In the genomic region with DNA sequence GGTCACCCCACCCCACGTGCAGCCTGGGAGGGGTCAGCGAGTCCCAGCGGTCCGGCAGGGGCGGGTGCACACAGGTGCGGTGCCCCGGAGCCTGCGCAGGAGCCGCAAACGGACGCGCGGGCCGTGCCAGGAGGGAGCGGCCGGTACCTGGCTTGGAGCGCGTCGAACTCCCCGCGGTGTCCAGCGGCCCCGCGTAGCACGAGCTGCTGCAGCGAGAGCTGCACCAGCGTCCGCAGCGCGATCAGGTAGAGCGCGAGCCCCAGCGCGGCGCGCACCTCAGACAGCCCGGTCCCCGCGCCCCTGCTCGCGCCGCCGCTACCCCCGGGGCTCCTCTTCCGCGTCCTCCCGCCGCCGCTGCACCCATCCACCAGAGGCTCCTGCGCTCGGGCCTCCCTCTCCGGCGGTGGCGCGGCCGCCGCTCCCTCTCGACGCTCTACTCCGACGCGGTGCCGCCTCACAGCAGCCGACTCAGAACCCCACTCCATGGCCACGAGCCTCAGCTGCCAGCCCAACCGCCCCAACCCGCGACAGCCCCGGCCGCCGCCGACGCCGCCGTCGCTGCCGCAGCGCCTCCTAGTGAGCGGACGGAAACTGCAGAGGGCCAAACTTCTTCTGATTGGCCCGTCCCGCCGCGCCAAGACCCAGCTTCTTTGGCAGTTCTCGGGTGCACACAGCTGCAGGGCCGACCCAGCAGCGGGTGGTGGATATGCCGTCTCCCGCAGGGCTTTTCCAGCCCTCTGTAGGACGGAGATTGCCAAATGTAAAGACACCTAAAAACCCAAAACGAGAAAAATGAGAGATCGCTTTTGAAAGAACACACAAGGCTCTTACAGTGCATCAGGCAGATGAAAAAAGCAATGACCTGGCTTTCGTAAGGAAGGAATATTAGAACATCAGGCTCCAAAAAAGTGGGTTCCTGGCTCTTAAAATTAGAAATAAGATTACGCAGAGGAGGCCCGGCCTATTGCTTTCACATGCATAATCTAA, we compare ENCODE assay signal across 1 cellular context.
TF ChIP-seq lines count a peak whose summit lies in the region.

A gene with protein sequence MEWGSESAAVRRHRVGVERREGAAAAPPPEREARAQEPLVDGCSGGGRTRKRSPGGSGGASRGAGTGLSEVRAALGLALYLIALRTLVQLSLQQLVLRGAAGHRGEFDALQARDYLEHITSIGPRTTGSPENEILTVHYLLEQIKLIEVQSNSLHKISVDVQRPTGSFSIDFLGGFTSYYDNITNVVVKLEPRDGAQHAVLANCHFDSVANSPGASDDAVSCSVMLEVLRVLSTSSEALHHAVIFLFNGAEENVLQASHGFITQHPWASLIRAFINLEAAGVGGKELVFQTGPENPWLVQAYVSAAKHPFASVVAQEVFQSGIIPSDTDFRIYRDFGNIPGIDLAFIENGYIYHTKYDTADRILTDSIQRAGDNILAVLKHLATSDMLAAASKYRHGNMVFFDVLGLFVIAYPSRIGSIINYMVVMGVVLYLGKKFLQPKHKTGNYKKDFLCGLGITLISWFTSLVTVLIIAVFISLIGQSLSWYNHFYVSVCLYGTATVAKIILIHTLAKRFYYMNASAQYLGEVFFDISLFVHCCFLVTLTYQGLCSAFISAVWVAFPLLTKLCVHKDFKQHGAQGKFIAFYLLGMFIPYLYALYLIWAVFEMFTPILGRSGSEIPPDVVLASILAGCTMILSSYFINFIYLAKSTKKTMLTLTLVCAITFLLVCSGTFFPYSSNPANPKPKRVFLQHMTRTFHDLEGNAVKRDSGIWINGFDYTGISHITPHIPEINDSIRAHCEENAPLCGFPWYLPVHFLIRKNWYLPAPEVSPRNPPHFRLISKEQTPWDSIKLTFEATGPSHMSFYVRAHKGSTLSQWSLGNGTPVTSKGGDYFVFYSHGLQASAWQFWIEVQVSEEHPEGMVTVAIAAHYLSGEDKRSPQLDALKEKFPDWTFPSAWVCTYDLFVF (minus strand): TSS at position 575 of the 987 bp plus-strand sequence. CDS start 90 bp downstream, at position 485.

TF ChIP-seq in WTC11, 78 proteins besides CTCF, POLR2A, EP300 and RAD21 (continued from another document):
- TF ChIP-seq ZBTB21 (CRISPR knock-in tag; IDR thresholded peaks at IDR 0.05; ENCODE audit: borderline replicate concordance) (peak; percentile 79; the same call in 1 of the 2 replicates), ZNF138 (CRISPR knock-in tag; conservative IDR thresholded peaks at IDR 0.05) (no peak), MYBL2 (CRISPR knock-in tag; IDR thresholded peaks at IDR 0.05) (peak; percentile 93), JUN (CRISPR knock-in tag; IDR thresholded peaks at IDR 0.05) (peak; percentile 25; the same call in 1 of the 2 replicates), FOXP1 (CRISPR knock-in tag; IDR thresholded peaks at IDR 0.05; ENCODE audit: borderline replicate concordance) (peak; percentile 80), CREB1 (CRISPR knock-in tag; IDR thresholded peaks at IDR 0.05) (no peak), OVOL2 (CRISPR knock-in tag; IDR thresholded peaks at IDR 0.05; ENCODE audit: borderline replicate concordance) (no peak), NFE2L1 (CRISPR knock-in tag; IDR thresholded peaks at IDR 0.05) (peak; percentile 65; the same call in 1 of the 2 replicates), TP53 (CRISPR knock-in tag; IDR thresholded peaks at IDR 0.05) (peak; percentile 75; the same call in 1 of the 2 replicates), NR2C2 (CRISPR knock-in tag; IDR thresholded peaks at IDR 0.05) (0 out of 2 replicates have a peak, but pooled peaks have one; percentile 39), ATF1 (CRISPR knock-in tag; IDR thresholded peaks at IDR 0.05) (0 out of 2 replicates have a peak, but pooled peaks have one; percentile 29), TEAD1 (CRISPR knock-in tag; IDR thresholded peaks at IDR 0.05) (peak; percentile 89; the same call in 1 of the 2 replicates), ZNF121 (CRISPR knock-in tag; IDR thresholded peaks at IDR 0.05) (no peak), ZNF263 (CRISPR knock-in tag; IDR thresholded peaks at IDR 0.05; ENCODE audit: low read depth) (no peak), NR3C1 (CRISPR knock-in tag; conservative IDR thresholded peaks at IDR 0.05; ENCODE audit: low read depth) (peak; percentile 65; the same call in 1 of the 2 replicates), GABPB1 (CRISPR knock-in tag; IDR thresholded peaks at IDR 0.05) (peak; percentile 31; the same call in 1 of the 2 replicates), ESRRA (CRISPR knock-in tag; IDR thresholded peaks at IDR 0.05; ENCODE audit: borderline replicate concordance) (peak; percentile 91), ZNF317 (CRISPR knock-in tag; IDR thresholded peaks at IDR 0.05; ENCODE audit: borderline replicate concordance, low read depth) (peak; percentile 34; the same call in 1 of the 2 replicates), SP1 (CRISPR knock-in tag; conservative IDR thresholded peaks at IDR 0.05) (peak; percentile 51)
- TF ChIP-seq, protein P1, sequence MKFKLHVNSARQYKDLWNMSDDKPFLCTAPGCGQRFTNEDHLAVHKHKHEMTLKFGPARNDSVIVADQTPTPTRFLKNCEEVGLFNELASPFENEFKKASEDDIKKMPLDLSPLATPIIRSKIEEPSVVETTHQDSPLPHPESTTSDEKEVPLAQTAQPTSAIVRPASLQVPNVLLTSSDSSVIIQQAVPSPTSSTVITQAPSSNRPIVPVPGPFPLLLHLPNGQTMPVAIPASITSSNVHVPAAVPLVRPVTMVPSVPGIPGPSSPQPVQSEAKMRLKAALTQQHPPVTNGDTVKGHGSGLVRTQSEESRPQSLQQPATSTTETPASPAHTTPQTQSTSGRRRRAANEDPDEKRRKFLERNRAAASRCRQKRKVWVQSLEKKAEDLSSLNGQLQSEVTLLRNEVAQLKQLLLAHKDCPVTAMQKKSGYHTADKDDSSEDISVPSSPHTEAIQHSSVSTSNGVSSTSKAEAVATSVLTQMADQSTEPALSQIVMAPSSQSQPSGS (CRISPR knock-in tag; IDR thresholded peaks at IDR 0.05; ENCODE audit: borderline replicate concordance, low read depth) = no peak
- TF ChIP-seq, protein P2, sequence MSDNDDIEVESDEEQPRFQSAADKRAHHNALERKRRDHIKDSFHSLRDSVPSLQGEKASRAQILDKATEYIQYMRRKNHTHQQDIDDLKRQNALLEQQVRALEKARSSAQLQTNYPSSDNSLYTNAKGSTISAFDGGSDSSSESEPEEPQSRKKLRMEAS (CRISPR knock-in tag; IDR thresholded peaks at IDR 0.05) = peak; percentile 81
- TF ChIP-seq, protein P3, sequence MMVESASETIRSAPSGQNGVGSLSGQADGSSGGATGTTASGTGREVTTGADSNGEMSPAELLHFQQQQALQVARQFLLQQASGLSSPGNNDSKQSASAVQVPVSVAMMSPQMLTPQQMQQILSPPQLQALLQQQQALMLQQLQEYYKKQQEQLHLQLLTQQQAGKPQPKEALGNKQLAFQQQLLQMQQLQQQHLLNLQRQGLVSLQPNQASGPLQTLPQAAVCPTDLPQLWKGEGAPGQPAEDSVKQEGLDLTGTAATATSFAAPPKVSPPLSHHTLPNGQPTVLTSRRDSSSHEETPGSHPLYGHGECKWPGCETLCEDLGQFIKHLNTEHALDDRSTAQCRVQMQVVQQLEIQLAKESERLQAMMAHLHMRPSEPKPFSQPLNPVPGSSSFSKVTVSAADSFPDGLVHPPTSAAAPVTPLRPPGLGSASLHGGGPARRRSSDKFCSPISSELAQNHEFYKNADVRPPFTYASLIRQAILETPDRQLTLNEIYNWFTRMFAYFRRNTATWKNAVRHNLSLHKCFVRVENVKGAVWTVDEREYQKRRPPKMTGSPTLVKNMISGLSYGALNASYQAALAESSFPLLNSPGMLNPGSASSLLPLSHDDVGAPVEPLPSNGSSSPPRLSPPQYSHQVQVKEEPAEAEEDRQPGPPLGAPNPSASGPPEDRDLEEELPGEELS (CRISPR knock-in tag; IDR thresholded peaks at IDR 0.05) = 0 out of 2 replicates have a peak, but pooled peaks have one; percentile 11
- TF ChIP-seq, protein P4, sequence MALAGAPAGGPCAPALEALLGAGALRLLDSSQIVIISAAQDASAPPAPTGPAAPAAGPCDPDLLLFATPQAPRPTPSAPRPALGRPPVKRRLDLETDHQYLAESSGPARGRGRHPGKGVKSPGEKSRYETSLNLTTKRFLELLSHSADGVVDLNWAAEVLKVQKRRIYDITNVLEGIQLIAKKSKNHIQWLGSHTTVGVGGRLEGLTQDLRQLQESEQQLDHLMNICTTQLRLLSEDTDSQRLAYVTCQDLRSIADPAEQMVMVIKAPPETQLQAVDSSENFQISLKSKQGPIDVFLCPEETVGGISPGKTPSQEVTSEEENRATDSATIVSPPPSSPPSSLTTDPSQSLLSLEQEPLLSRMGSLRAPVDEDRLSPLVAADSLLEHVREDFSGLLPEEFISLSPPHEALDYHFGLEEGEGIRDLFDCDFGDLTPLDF (CRISPR knock-in tag; IDR thresholded peaks at IDR 0.05) = 0 out of 2 replicates have a peak, but pooled peaks have one; percentile 32
- TF ChIP-seq, protein P5, sequence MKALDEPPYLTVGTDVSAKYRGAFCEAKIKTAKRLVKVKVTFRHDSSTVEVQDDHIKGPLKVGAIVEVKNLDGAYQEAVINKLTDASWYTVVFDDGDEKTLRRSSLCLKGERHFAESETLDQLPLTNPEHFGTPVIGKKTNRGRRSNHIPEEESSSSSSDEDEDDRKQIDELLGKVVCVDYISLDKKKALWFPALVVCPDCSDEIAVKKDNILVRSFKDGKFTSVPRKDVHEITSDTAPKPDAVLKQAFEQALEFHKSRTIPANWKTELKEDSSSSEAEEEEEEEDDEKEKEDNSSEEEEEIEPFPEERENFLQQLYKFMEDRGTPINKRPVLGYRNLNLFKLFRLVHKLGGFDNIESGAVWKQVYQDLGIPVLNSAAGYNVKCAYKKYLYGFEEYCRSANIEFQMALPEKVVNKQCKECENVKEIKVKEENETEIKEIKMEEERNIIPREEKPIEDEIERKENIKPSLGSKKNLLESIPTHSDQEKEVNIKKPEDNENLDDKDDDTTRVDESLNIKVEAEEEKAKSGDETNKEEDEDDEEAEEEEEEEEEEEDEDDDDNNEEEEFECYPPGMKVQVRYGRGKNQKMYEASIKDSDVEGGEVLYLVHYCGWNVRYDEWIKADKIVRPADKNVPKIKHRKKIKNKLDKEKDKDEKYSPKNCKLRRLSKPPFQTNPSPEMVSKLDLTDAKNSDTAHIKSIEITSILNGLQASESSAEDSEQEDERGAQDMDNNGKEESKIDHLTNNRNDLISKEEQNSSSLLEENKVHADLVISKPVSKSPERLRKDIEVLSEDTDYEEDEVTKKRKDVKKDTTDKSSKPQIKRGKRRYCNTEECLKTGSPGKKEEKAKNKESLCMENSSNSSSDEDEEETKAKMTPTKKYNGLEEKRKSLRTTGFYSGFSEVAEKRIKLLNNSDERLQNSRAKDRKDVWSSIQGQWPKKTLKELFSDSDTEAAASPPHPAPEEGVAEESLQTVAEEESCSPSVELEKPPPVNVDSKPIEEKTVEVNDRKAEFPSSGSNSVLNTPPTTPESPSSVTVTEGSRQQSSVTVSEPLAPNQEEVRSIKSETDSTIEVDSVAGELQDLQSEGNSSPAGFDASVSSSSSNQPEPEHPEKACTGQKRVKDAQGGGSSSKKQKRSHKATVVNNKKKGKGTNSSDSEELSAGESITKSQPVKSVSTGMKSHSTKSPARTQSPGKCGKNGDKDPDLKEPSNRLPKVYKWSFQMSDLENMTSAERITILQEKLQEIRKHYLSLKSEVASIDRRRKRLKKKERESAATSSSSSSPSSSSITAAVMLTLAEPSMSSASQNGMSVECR (CRISPR knock-in tag; IDR thresholded peaks at IDR 0.05; ENCODE audit: borderline replicate concordance) = 0 out of 2 replicates have a peak, but pooled peaks have one; percentile 24
- TF ChIP-seq, protein P6, sequence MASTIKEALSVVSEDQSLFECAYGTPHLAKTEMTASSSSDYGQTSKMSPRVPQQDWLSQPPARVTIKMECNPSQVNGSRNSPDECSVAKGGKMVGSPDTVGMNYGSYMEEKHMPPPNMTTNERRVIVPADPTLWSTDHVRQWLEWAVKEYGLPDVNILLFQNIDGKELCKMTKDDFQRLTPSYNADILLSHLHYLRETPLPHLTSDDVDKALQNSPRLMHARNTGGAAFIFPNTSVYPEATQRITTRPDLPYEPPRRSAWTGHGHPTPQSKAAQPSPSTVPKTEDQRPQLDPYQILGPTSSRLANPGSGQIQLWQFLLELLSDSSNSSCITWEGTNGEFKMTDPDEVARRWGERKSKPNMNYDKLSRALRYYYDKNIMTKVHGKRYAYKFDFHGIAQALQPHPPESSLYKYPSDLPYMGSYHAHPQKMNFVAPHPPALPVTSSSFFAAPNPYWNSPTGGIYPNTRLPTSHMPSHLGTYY (CRISPR knock-in tag; IDR thresholded peaks at IDR 0.05) = no peak
- TF ChIP-seq, protein P7, sequence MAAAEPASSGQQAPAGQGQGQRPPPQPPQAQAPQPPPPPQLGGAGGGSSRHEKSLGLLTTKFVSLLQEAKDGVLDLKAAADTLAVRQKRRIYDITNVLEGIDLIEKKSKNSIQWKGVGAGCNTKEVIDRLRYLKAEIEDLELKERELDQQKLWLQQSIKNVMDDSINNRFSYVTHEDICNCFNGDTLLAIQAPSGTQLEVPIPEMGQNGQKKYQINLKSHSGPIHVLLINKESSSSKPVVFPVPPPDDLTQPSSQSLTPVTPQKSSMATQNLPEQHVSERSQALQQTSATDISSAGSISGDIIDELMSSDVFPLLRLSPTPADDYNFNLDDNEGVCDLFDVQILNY (CRISPR knock-in tag; IDR thresholded peaks at IDR 0.05) = peak; percentile 87
